In the genomic region with DNA sequence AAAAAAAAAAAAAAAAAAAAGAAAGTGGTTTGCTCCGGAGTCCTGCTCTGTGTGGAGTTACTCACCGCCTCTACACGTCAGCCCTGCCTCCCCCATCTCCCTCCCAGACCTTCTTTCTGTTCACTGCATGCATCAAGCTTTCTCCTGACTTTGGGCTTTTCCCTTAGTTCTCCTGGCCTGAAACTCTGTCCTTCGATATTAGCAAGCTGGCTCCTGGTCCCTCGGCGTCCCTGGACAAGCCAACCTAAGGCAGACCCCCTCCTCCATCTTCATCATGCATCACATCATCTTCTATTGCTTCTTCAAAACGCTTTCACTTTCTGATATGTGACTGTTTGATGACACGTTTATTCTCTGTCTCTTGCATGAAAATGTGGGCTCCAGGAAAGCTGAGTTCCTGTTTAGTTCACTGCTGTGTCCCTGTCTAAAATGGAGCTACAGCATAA, we compare ENCODE assay signal across 8 cellular contexts. TPM values are rescaled to one million over a fixed set of nuclear protein-coding genes. Genes with fewer than 3 reads are reported as not detected.
DNase-seq lines count a peak whose midpoint lies in the region; ATAC-seq and TF ChIP-seq lines count a peak whose summit lies in the region.

No MANE protein-coding gene starts in this region.

- no peak overlapping the region for H2BK5ac ChIP-seq in mesendoderm (ENCODE audit: low read length)

- peak overlapping the region; percentile 22; the same call in 1 of the 2 replicates for H3K4me3 ChIP-seq in GM08714 (ENCODE audit: low read length)
- no peak overlapping the region for H3K4me3 ChIP-seq in OCI-LY1 (ENCODE audit: low read depth, low read length, poor library complexity, severe bottlenecking)
- no peak overlapping the region for H3K4me3 ChIP-seq in fibroblast of pulmonary artery (replicated peaks; ENCODE audit: low read depth, low read length)
- no peak overlapping the region for H3K4me3 ChIP-seq in mesendoderm (ENCODE audit: low read length)

- H3K79me1 ChIP-seq in mesendoderm (ENCODE audit: low read length), result no peaks in the 10 kb centered on the region

- H3K27me3 Mint-ChIP-seq in endothelial cell (ENCODE audit: unreplicated experiment), result peaks cover 7% of the 10 kb centered on the region

- no peaks in the 10 kb centered on the region for H3K79me2 ChIP-seq in OCI-LY1 (ENCODE audit: insufficient read depth, low read length)
- H3K79me2 ChIP-seq in mesendoderm (ENCODE audit: control insufficient read depth, insufficient read depth, low read length), result no peaks in the 10 kb centered on the region

- no peaks in the 10 kb centered on the region for H3K27me3 ChIP-seq in OCI-LY1 (ENCODE audit: insufficient read depth, low read length)
- no peaks in the 10 kb centered on the region for H3K27me3 ChIP-seq in mesendoderm (ENCODE audit: insufficient read depth, low read length, poor library complexity)

- H3K36me3 Mint-ChIP-seq in endothelial cell (ENCODE audit: low read depth, unreplicated experiment), result peaks cover 4% of the 10 kb centered on the region

- no peak overlapping the region for H3K56ac ChIP-seq in mesendoderm (ENCODE audit: low read length)

- no peak for TF ChIP-seq CTCF in OCI-LY1 (IDR thresholded peaks at IDR 0.05; ENCODE audit: low read length)
- no peak for TF ChIP-seq CTCF in fibroblast of pulmonary artery (IDR thresholded peaks at IDR 0.05; ENCODE audit: low read length, missing control alignments)
- TF ChIP-seq CTCF in endothelial cell (IDR thresholded peaks at IDR 0.05; ENCODE audit: unreplicated experiment), result no peak

- no peak overlapping the region for H3K4ac ChIP-seq in mesendoderm (ENCODE audit: low read depth, low read length)

- no peak overlapping the region for H3K23ac ChIP-seq in mesendoderm (ENCODE audit: low read length)

- H3K4me2 ChIP-seq in OCI-LY1 (ENCODE audit: low read length) (0 out of 2 replicates have a peak overlapping the region, but pooled peaks have one; percentile 3), mesendoderm (ENCODE audit: low read length) (no peak overlapping the region)

- no peak overlapping the region for H2BK15ac ChIP-seq in mesendoderm (replicated peaks; ENCODE audit: low read depth)

- DNase-seq in fibroblast of pulmonary artery (ENCODE audit: low read depth) (peak; percentile 22), SW480 (ENCODE audit: low spot score) (no peak), endothelial cell (ENCODE audit: low spot score) (no peak), mesendoderm (no peak)
- no peak for DNase-seq in NK-92 treated with Interleukin-12 subunit alpha and Interleukin-12 subunit beta, amount 100 ng/mL, for 24 hours (lab: John Stamatoyannopoulos, UW)

- no peaks in the 10 kb centered on the region for H3K9me3 ChIP-seq in OCI-LY1 (ENCODE audit: low read length)

- no peak overlapping the region for H2BK120ac ChIP-seq in mesendoderm (ENCODE audit: low read depth, low read length)

- H3K27ac Mint-ChIP-seq in endothelial cell (ENCODE audit: unreplicated experiment), result no peak overlapping the region

- H4K8ac ChIP-seq in mesendoderm (ENCODE audit: low read depth, low read length), result no peak overlapping the region

- no peak overlapping the region for H3K9ac ChIP-seq in OCI-LY1 (ENCODE audit: low read length)
- no peak overlapping the region for H3K9ac ChIP-seq in mesendoderm (ENCODE audit: low read length)

- H3K36me3 ChIP-seq in OCI-LY1 (ENCODE audit: insufficient read depth, low read length), result no peaks in the 10 kb centered on the region
- no peaks in the 10 kb centered on the region for H3K36me3 ChIP-seq in mesendoderm (ENCODE audit: control insufficient read depth, insufficient read depth, low read length)

- peaks cover 17% of the 10 kb centered on the region for H3K9me3 Mint-ChIP-seq in endothelial cell (ENCODE audit: unreplicated experiment)

- H3K4me3 Mint-ChIP-seq in endothelial cell (ENCODE audit: unreplicated experiment), result no peak overlapping the region

- H4K20me1 ChIP-seq in OCI-LY1 (ENCODE audit: insufficient read depth, low read length), result no peaks in the 10 kb centered on the region

- peak; percentile 67 for ATAC-seq in GM21825 (IDR thresholded peaks at IDR 0.05; ENCODE audit: unreplicated experiment)

- H3K4me1 Mint-ChIP-seq in endothelial cell (ENCODE audit: unreplicated experiment), result no peaks in the 10 kb centered on the region

- no peak overlapping the region for H4K5ac ChIP-seq in mesendoderm (ENCODE audit: low read length)

- H3F3A ChIP-seq in OCI-LY1 (ENCODE audit: insufficient read depth, low read length), result no peaks in the 10 kb centered on the region

- H3K9me2 ChIP-seq in OCI-LY1 (ENCODE audit: low read depth, low read length), result no peaks in the 10 kb centered on the region

- no peak overlapping the region for H3K18ac ChIP-seq in mesendoderm (ENCODE audit: low read length)

- peaks cover 5% of the 10 kb centered on the region for H3K4me1 ChIP-seq in OCI-LY1 (ENCODE audit: insufficient read depth, low read length, severe bottlenecking)
- no peaks in the 10 kb centered on the region for H3K4me1 ChIP-seq in mesendoderm (ENCODE audit: control insufficient read depth, low read depth, low read length)

- H3K27ac ChIP-seq in OCI-LY1 (ENCODE audit: low read depth, low read length, poor library complexity, severe bottlenecking), result no peak overlapping the region
- H3K27ac ChIP-seq in mesendoderm (ENCODE audit: low read depth, low read length), result no peak overlapping the region

- no peak overlapping the region for H2AK5ac ChIP-seq in mesendoderm (ENCODE audit: low read length)

- WGBS in mesendoderm (ENCODE audit: extremely low coverage, insufficient coverage, low lambda C conversion rate), result no CpG with 5 or more reads among the region's 8 CpGs

- no peak overlapping the region for H2AFZ ChIP-seq in OCI-LY1 (ENCODE audit: low read length)

RNA-seq across cellular contexts. Expression of a gene that starts 40.6 kb away (rescaled TPM):
- 8.1 TPM for total RNA-seq in endothelial cell (ENCODE audit: unreplicated experiment)
- polyA plus RNA-seq in mesendoderm (2013, experiment 1 of 2), result 15.5 TPM
- polyA plus RNA-seq in mesendoderm (2013, experiment 2 of 2), result 15.1 TPM
